ENCODE assay signal across 9 cellular contexts in genomic region chr9:112377684-112378344, GRCh38. TPM values are rescaled to one million over a fixed set of nuclear protein-coding genes. Genes with fewer than 3 reads are reported as not detected.
A peak's percentile ranks its signal among the peaks of the same experiment; 100 is the strongest.
DNase-seq lines count a peak whose midpoint lies in the region; ATAC-seq and TF ChIP-seq lines count a peak whose summit lies in the region.
"Had no signal": no experiment of that assay in that cellular context is flagged by ENCODE, and none has a peak within 500 bp of the region (broad histone marks: within the 10 kb centered on the region; RNA-seq: fewer than 3 reads in every experiment).

No MANE protein-coding gene starts in this region.

- H2AK5ac ChIP-seq in IMR-90 (ENCODE audit: low read depth, low read length) = no peak overlapping the region

- intact Hi-C loops in IMR-90 (cut with micrococcal nuclease) = no loop called here
- intact Hi-C loops in naive thymus-derived CD4-positive, alpha-beta T cell (cut with micrococcal nuclease) = loop anchor here (2.0 to 10.0 kb wide), 15 partner anchors 17 to 896 kb away; partner anchors contain the start of genes ECPAS (in 2 of the 2), FKBP15 (in 1 of the 2), GNG10 (in 1 of the 2) and PTGR1 (in 1 of the 2)

- peak overlapping the region; percentile 70 to 95 (median 89); a peak in 17 of 20 replicates for H3K4me3 ChIP-seq in BLaER1 treated with 17β-estradiol and CSF1 and Interleukin-3, amounts not matched to agents 10 nM and 100 nM
- H3K4me3 ChIP-seq in IMR-90 (ENCODE audit: insufficient read depth, low read depth, low read length) = no peak overlapping the region
- no peak overlapping the region for H3K4me3 ChIP-seq in naive thymus-derived CD4-positive, alpha-beta T cell (ENCODE audit: low read length)

- peaks cover 0 to 11% (median 0%) of the 10 kb centered on the region in 11 experiments; a peak in 5 of 22 replicates for H3K36me3 ChIP-seq in BLaER1 treated with 17β-estradiol and CSF1 and Interleukin-3, amounts not matched to agents 10 nM and 100 nM
- no peaks in the 10 kb centered on the region for H3K36me3 ChIP-seq in IMR-90 (ENCODE audit: control insufficient read depth, insufficient read depth, low read length)
- H3K36me3 ChIP-seq in naive thymus-derived CD4-positive, alpha-beta T cell (ENCODE audit: control insufficient read depth in 2 of 3, insufficient read depth in 3 of 3, low read length in 3 of 3) = peaks cover 0 to 8% (median 0%) of the 10 kb centered on the region in 3 experiments

- TF ChIP-seq CTCF in IMR-90 (conservative IDR thresholded peaks at IDR 0.05; ENCODE audit: low read depth, low read length) = no peak

- no peak overlapping the region; the same call in 1 of the 2 replicates for H3K23ac ChIP-seq in IMR-90 (ENCODE audit: low read depth, low read length)

- H3K79me1 ChIP-seq in IMR-90 (ENCODE audit: low read depth in 1 of 2, low read length in 2 of 2) = peaks cover 13 to 41% of the 10 kb centered on the region in 2 experiments

- no peak overlapping the region for H2BK15ac ChIP-seq in IMR-90 (ENCODE audit: low read depth, low read length)

- H3K4me2 ChIP-seq in BLaER1 treated with 17β-estradiol and CSF1 and Interleukin-3, amounts not matched to agents 10 nM and 100 nM = peak overlapping the region; percentile 70 to 96 (median 86)
- peak overlapping the region; percentile 76 for H3K4me2 ChIP-seq in IMR-90 (ENCODE audit: low read depth, low read length)

- H3K4me1 ChIP-seq in BLaER1 treated with 17β-estradiol and CSF1 and Interleukin-3, amounts not matched to agents 10 nM and 100 nM = peaks cover 35 to 46% (median 42%) of the 10 kb centered on the region in 10 experiments
- 0 out of 2 replicates have a peak, but pooled peaks cover 1% of the 10 kb centered on the region for H3K4me1 ChIP-seq in IMR-90 (ENCODE audit: control insufficient read depth, insufficient read depth, low read length)
- peaks cover 14 to 17% of the 10 kb centered on the region in 2 donors for H3K4me1 ChIP-seq in naive thymus-derived CD4-positive, alpha-beta T cell (ENCODE audit: control insufficient read depth in 2 of 2, insufficient read depth in 2 of 2, low read length in 2 of 2)

- peaks cover 0 to 27% (median 18%) of the 10 kb centered on the region in 11 experiments; a peak in 17 of 22 replicates for H3K9me3 ChIP-seq in BLaER1 treated with 17β-estradiol and CSF1 and Interleukin-3, amounts not matched to agents 10 nM and 100 nM (replicated peaks in 1 of 11)
- no peaks in the 10 kb centered on the region for H3K9me3 ChIP-seq in IMR-90 (ENCODE audit: control insufficient read depth, insufficient read depth, low read length)
- no peaks in the 10 kb centered on the region for H3K9me3 ChIP-seq in naive thymus-derived CD4-positive, alpha-beta T cell (ENCODE audit: control insufficient read depth in 2 of 3, low read length in 3 of 3)

- ATAC-seq in IMR-90 (ENCODE audit: low read depth) = no peak
- ATAC-seq in central memory CD8-positive, alpha-beta T cell (replicated peaks; ENCODE audit: extremely low read depth, poor library complexity, severe bottlenecking) = no peak
- ATAC-seq in naive thymus-derived CD4-positive, alpha-beta T cell = no peak
- ATAC-seq in GM21381 (IDR thresholded peaks at IDR 0.05; ENCODE audit: unreplicated experiment) = no peak

- H4K20me1 ChIP-seq in BLaER1 treated with 17β-estradiol and CSF1 and Interleukin-3, amounts not matched to agents 10 nM and 100 nM = no peaks in the 10 kb centered on the region
- no peaks in the 10 kb centered on the region for H4K20me1 ChIP-seq in IMR-90 (ENCODE audit: insufficient read depth, low read length)

- peaks cover 45% of the 10 kb centered on the region for H3K4me1 Mint-ChIP-seq in central memory CD8-positive, alpha-beta T cell
- peaks cover 24 to 52% (median 46%) of the 10 kb centered on the region in 7 donors for H3K4me1 Mint-ChIP-seq in naive thymus-derived CD4-positive, alpha-beta T cell

- no peak overlapping the region for H2AFZ ChIP-seq in IMR-90 (replicated peaks; ENCODE audit: low read length, poor library complexity)

- no CpG with 5 or more reads among the region's 1 CpG for WGBS in IMR-90 (ENCODE audit: extremely low coverage in 2 of 2, insufficient read length in 1 of 2), 2 experiments

- H3K4ac ChIP-seq in IMR-90 (ENCODE audit: low read depth, low read length) = no peak overlapping the region

- BruUV-seq in IMR-90 (replicated peaks; lab: Mats Ljungman, UMichigan) = no TSS peak

- H2AK9ac ChIP-seq in IMR-90 (replicated peaks; ENCODE audit: low read depth, low read length, poor library complexity) = no peak overlapping the region

- no peak for TF ChIP-seq RAD21 in IMR-90 (IDR thresholded peaks at IDR 0.05; ENCODE audit: low read length)

- POLR2A ChIA-PET in IMR-90 (lab: Charles Lee; ENCODE audit: unreplicated experiment) = no interaction called here
- POLR2A ChIA-PET in naive thymus-derived CD4-positive, alpha-beta T cell (lab: Charles Lee) = interaction anchor here (1.3 kb wide), 1 partner anchor 8 kb away, joined by 3 read pairs; no protein-coding TSS in a partner anchor

- H4K5ac ChIP-seq in IMR-90 (ENCODE audit: low read depth, low read length) = no peak overlapping the region

- H3K14ac ChIP-seq in IMR-90 (replicated peaks; ENCODE audit: low read depth, low read length) = no peak overlapping the region

- H3K9me1 ChIP-seq in IMR-90 (ENCODE audit: insufficient read depth, low read length) = peaks cover 5% of the 10 kb centered on the region

- no peak overlapping the region for H2BK5ac ChIP-seq in IMR-90 (ENCODE audit: low read depth, low read length, poor library complexity, severe bottlenecking)

- no peak for TF ChIP-seq POLR2A in IMR-90 (IDR thresholded peaks at IDR 0.05; ENCODE audit: low read depth, low read length)

- dilution Hi-C loops in IMR-90 (cut with HindIII; ENCODE audit: low sequenced_read_pairs, unreplicated experiment) = no loop called here

- no peaks in the 10 kb centered on the region for H3K9me3 Mint-ChIP-seq in central memory CD8-positive, alpha-beta T cell
- H3K9me3 Mint-ChIP-seq in naive thymus-derived CD4-positive, alpha-beta T cell = peaks cover 0 to 17% (median 2%) of the 10 kb centered on the region in 11 donors

- H3K56ac ChIP-seq in IMR-90 (ENCODE audit: extremely low read depth, insufficient read depth, low read length) = no peak overlapping the region

- H2BK120ac ChIP-seq in IMR-90 (ENCODE audit: low read depth, low read length) = no peak overlapping the region

- CTCF ChIA-PET in IMR-90 (lab: Yijun Ruan, JAX) = interaction anchor here (0.7 to 1.5 kb wide), 3 partner anchors 11 to 525 kb away, joined by 3 to 5 read pairs (median 3); no protein-coding TSS in a partner anchor
- CTCF ChIA-PET in naive thymus-derived CD4-positive, alpha-beta T cell (lab: Charles Lee) = interaction anchor here (0.6 kb wide), 1 partner anchor 629 kb away, joined by 3 read pairs; no protein-coding TSS in a partner anchor

- H3K36me3 Mint-ChIP-seq in central memory CD8-positive, alpha-beta T cell (ENCODE audit: insufficient read depth) = peaks cover 16% of the 10 kb centered on the region
- peaks cover 4 to 24% (median 15%) of the 10 kb centered on the region in 5 donors for H3K36me3 Mint-ChIP-seq in naive thymus-derived CD4-positive, alpha-beta T cell

- no peak overlapping the region for H4K91ac ChIP-seq in IMR-90 (ENCODE audit: insufficient read depth, low read depth, low read length)

- H3K27ac ChIP-seq in BLaER1 treated with 17β-estradiol and CSF1 and Interleukin-3, amounts not matched to agents 10 nM and 100 nM = peak overlapping the region in 7 of 11 experiments; percentile 85 to 94 (median 90); a peak in 9 of 22 replicates
- H3K27ac ChIP-seq in IMR-90 (ENCODE audit: insufficient read depth, low read length) = no peak overlapping the region
- H3K27ac ChIP-seq in naive thymus-derived CD4-positive, alpha-beta T cell (ENCODE audit: low read depth, low read length) = no peak overlapping the region

- H3K18ac ChIP-seq in IMR-90 (ENCODE audit: low read depth, low read length) = no peak overlapping the region

- in situ Hi-C loops in IMR-90 (cut with MboI; ENCODE audit: low sequenced_read_pairs) = no loop called here

- H3K27me3 Mint-ChIP-seq in central memory CD8-positive, alpha-beta T cell = no peaks in the 10 kb centered on the region
- no peaks in the 10 kb centered on the region for H3K27me3 Mint-ChIP-seq in naive thymus-derived CD4-positive, alpha-beta T cell

- DNase-seq in IMR-90 = no peak
- DNase-seq in central memory CD8-positive, alpha-beta T cell (ENCODE audit: low spot score in 2 of 2) = no peak
- no peak for DNase-seq in naive thymus-derived CD4-positive, alpha-beta T cell
- DNase-seq in effector CD8-positive, alpha-beta T cell (lab: John Stamatoyannopoulos, UW) = no peak
- no peak for DNase-seq in NCI-H2171 treated with DMSO at 0.1 percent for 48 hours (lab: John Stamatoyannopoulos, UW)
- DNase-seq in NCI-H748 (lab: John Stamatoyannopoulos, UW; ENCODE audit: unreplicated experiment) = no peak
- DNase-seq: NCI-H1436 treated with DMSO at 0.1 percent for 48 hours had no signal

- no peak overlapping the region for H2BK20ac ChIP-seq in IMR-90 (ENCODE audit: low read depth, low read length)

- H3K27ac Mint-ChIP-seq in central memory CD8-positive, alpha-beta T cell (ENCODE audit: low read depth) = peak overlapping the region; percentile 96
- peak overlapping the region in 5 of 9 donors; percentile 0 to 99 (median 35) for H3K27ac Mint-ChIP-seq in naive thymus-derived CD4-positive, alpha-beta T cell

- H4K8ac ChIP-seq in IMR-90 (ENCODE audit: low read depth in 2 of 2, low read length in 2 of 2) = no peak overlapping the region

- no peaks in the 10 kb centered on the region for H3K27me3 ChIP-seq in BLaER1 treated with 17β-estradiol and CSF1 and Interleukin-3, amounts not matched to agents 10 nM and 100 nM
- H3K27me3 ChIP-seq in IMR-90 (ENCODE audit: control insufficient read depth, insufficient read depth, low read length) = no peaks in the 10 kb centered on the region
- H3K27me3 ChIP-seq in naive thymus-derived CD4-positive, alpha-beta T cell (ENCODE audit: control insufficient read depth in 2 of 2, insufficient read depth in 2 of 2, low read length in 2 of 2) = no peaks in the 10 kb centered on the region

- peak overlapping the region; percentile 87 to 95 (median 90); a peak in 21 of 22 replicates for H3K9ac ChIP-seq in BLaER1 treated with 17β-estradiol and CSF1 and Interleukin-3, amounts not matched to agents 10 nM and 100 nM
- H3K9ac ChIP-seq in IMR-90 (ENCODE audit: low read depth, low read length) = no peak overlapping the region

- peak overlapping the region; percentile 98 for H3K4me3 Mint-ChIP-seq in central memory CD8-positive, alpha-beta T cell
- H3K4me3 Mint-ChIP-seq in naive thymus-derived CD4-positive, alpha-beta T cell = peak overlapping the region in 9 of 10 donors; percentile 39 to 100 (median 99)

RNA-seq across cellular contexts. Expression of gene HSDL2, which starts 2.1 kb away (rescaled TPM):
- 58.6 and 65.8 TPM in 2 replicates for total RNA-seq in IMR-90 (2012; rRNA removed)
- polyA plus RNA-seq in IMR-90 (2012; rRNA removed) = 13.5 and 17.7 TPM in 2 replicates
- polyA plus RNA-seq in IMR-90 (2012; cell fraction: cytosol; rRNA removed) = 4.0 and 4.8 TPM in 2 replicates
- 1.0 and 9.3 TPM in 2 replicates for polyA plus RNA-seq in IMR-90 (2012; cell fraction: nucleus; rRNA removed; ENCODE audit: low replicate concordance)
- total RNA-seq in naive thymus-derived CD4-positive, alpha-beta T cell = 10 to 100 TPM in 4 of 5 experiments, 1 to 10 TPM in 1; 9.2 to 24.6 (median 15.3) TPM
- polyA plus RNA-seq in naive thymus-derived CD4-positive, alpha-beta T cell = 10 to 100 TPM; 15.6 to 23.1 TPM

RNA-seq across cellular contexts. Expression of gene PTBP3, which starts 44.4 kb away (rescaled TPM):
- 15.6 and 17.5 TPM in 2 replicates for total RNA-seq in IMR-90 (2012; rRNA removed)
- 8.6 and 11.3 TPM in 2 replicates for polyA plus RNA-seq in IMR-90 (2012; rRNA removed)
- polyA plus RNA-seq in IMR-90 (2012; cell fraction: cytosol; rRNA removed) = 2.1 and 5.1 TPM in 2 replicates
- polyA plus RNA-seq in IMR-90 (2012; cell fraction: nucleus; rRNA removed; ENCODE audit: low replicate concordance) = 10.0 and 15.9 TPM in 2 replicates
- total RNA-seq in naive thymus-derived CD4-positive, alpha-beta T cell = 100 to 1,000 TPM in 4 of 5 experiments, 10 to 100 TPM in 1; 99.2 to 148 (median 124) TPM
- 10 to 100 TPM; 28.8 to 39.8 TPM for polyA plus RNA-seq in naive thymus-derived CD4-positive, alpha-beta T cell

Comparison
In these comparisons a context has a peak if more than half of its experiments do, and no peak if none do; other contexts are left out.
1. H3K27ac ChIP-seq: peak in BLaER1 treated with 17β-estradiol and CSF1 and Interleukin-3, amounts not matched to agents 10 nM and 100 nM (7 of 11); none in IMR-90 (single experiment) and naive thymus-derived CD4-positive, alpha-beta T cell (single experiment).
2. H3K4me3 ChIP-seq: peak in BLaER1 treated with 17β-estradiol and CSF1 and Interleukin-3, amounts not matched to agents 10 nM and 100 nM (10 of 10); none in IMR-90 (single experiment) and naive thymus-derived CD4-positive, alpha-beta T cell (single experiment).